In the genomic region with DNA sequence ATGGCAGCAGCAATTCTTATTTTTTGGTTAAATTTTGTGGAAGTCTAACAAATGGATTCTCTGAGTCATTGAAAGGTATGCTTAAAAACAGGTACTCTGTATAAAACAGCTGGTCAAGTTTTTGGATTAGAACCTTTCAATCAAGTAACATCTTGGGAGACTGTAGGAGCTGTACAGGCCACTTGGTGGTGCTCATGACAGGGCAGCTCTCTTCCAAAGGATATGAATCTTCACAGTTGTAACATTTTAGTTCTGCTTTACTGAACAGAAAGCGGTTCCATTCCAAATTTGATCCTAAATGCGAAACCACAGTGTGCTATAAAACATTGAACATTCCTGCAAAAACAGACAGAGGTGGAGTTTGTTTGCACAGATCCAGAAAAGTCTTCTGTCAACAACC, we compare ENCODE assay signal across 8 cellular contexts. TPM values are rescaled to one million over a fixed set of nuclear protein-coding genes. Genes with fewer than 3 reads are reported as not detected.
DNase-seq lines count a peak whose midpoint lies in the region; ATAC-seq and TF ChIP-seq lines count a peak whose summit lies in the region.

No MANE protein-coding gene starts in this region.

- TF ChIP-seq POLR2A in uterus (IDR thresholded peaks at IDR 0.05), result no peak

- H3K4me3 ChIP-seq in KMS-11 (IDR thresholded peaks at IDR 0.05; ENCODE audit: insufficient read depth, low read depth, low read length) (no peak overlapping the region), uterus (no peak overlapping the region)

- peaks cover 2 to 10% (median 8%) of the 10 kb centered on the region in 3 donors for H3K27me3 Mint-ChIP-seq in CD14-positive monocyte (ENCODE audit: low read depth in 3 of 3)
- no peaks in the 10 kb centered on the region for H3K27me3 Mint-ChIP-seq in activated T-helper 2 cell treated with anti-CD3 and anti-CD28 coated beads, Interferon-gamma antibody, Interleukin-2, Interleukin-4, amounts not matched to agents 10 μg/mL and 5 μg/mL and 100 μg/mL, durations not matched to agents 14 hours and 24 hours and 36 hours (ENCODE audit: low read depth)

- H3K36me3 ChIP-seq in KMS-11 (ENCODE audit: insufficient read depth) (no peaks in the 10 kb centered on the region), uterus (no peaks in the 10 kb centered on the region)

- peak; percentile 40 for ATAC-seq in GM19324 (IDR thresholded peaks at IDR 0.05; ENCODE audit: low FRiP score, unreplicated experiment)

- peak overlapping the region in 1 of 2 donors; percentile 63 for H3K4me3 Mint-ChIP-seq in CD14-positive monocyte
- no peak overlapping the region for H3K4me3 Mint-ChIP-seq in activated T-helper 2 cell treated with anti-CD3 and anti-CD28 coated beads, Interferon-gamma antibody, Interleukin-2, Interleukin-4, amounts not matched to agents 10 μg/mL and 5 μg/mL and 100 μg/mL, durations not matched to agents 14 hours and 24 hours and 36 hours (ENCODE audit: low read depth)

- peaks cover 40% of the 10 kb centered on the region for H3K4me1 Mint-ChIP-seq in CD14-positive monocyte
- H3K4me1 Mint-ChIP-seq in activated T-helper 2 cell treated with anti-CD3 and anti-CD28 coated beads, Interferon-gamma antibody, Interleukin-2, Interleukin-4, amounts not matched to agents 10 μg/mL and 5 μg/mL and 100 μg/mL, durations not matched to agents 14 hours and 24 hours and 36 hours (ENCODE audit: low read depth), result peaks cover 62% of the 10 kb centered on the region

- no peaks in the 10 kb centered on the region for H3K79me2 ChIP-seq in KMS-11 (ENCODE audit: insufficient read depth, low read depth)

- no peaks in the 10 kb centered on the region for H4K20me1 ChIP-seq in KMS-11 (ENCODE audit: insufficient read depth)

- no peak overlapping the region for H3K27ac ChIP-seq in KMS-11
- no peak overlapping the region for H3K27ac ChIP-seq in uterus

- no peak overlapping the region for H3K27ac Mint-ChIP-seq in CD14-positive monocyte
- H3K27ac Mint-ChIP-seq in activated T-helper 2 cell treated with anti-CD3 and anti-CD28 coated beads, Interferon-gamma antibody, Interleukin-2, Interleukin-4, amounts not matched to agents 10 μg/mL and 5 μg/mL and 100 μg/mL, durations not matched to agents 14 hours and 24 hours and 36 hours, result peak overlapping the region; percentile 43

- TF ChIP-seq CTCF in CD14-positive monocyte (IDR thresholded peaks at IDR 0.05), result peak; percentile 80
- peak; percentile 43; the same call in 1 of the 2 replicates for TF ChIP-seq CTCF in KMS-11 (conservative IDR thresholded peaks at IDR 0.05; ENCODE audit: low read depth, low read length)
- peak; percentile 35 to 60 (median 39) for TF ChIP-seq CTCF in uterus (IDR thresholded peaks at IDR 0.05)

- intact Hi-C loops in CD14-positive monocyte (cut with micrococcal nuclease), result no loop called here
- intact Hi-C loops in activated T-helper 2 cell treated with anti-CD3 and anti-CD28 coated beads, Interferon-gamma antibody, Interleukin-2, Interleukin-4, amounts not matched to agents 10 μg/mL and 5 μg/mL and 100 μg/mL, durations not matched to agents 14 hours and 24 hours and 36 hours (cut with micrococcal nuclease), result loop anchor here (1.0 to 10.0 kb wide), 4 partner anchors 309 to 929 kb away; a partner anchor contains a TSS
- intact Hi-C loops in uterus (cut with DNase I; ENCODE audit: low total_unique reads), result no loop called here

- H3K4me1 ChIP-seq in KMS-11 (ENCODE audit: low read depth, poor library complexity, severe bottlenecking) (peaks cover 14% of the 10 kb centered on the region), uterus (no peaks in the 10 kb centered on the region)

- H3K27me3 ChIP-seq in KMS-11 (ENCODE audit: insufficient read depth, low read depth), result no peaks in the 10 kb centered on the region
- H3K27me3 ChIP-seq in uterus, result no peaks in the 10 kb centered on the region

- H2AFZ ChIP-seq in KMS-11 (ENCODE audit: low read depth), result no peak overlapping the region

- H3K36me3 Mint-ChIP-seq in CD14-positive monocyte, result peaks cover 0 to 2% of the 10 kb centered on the region in 2 donors
- H3K36me3 Mint-ChIP-seq in activated T-helper 2 cell treated with anti-CD3 and anti-CD28 coated beads, Interferon-gamma antibody, Interleukin-2, Interleukin-4, amounts not matched to agents 10 μg/mL and 5 μg/mL and 100 μg/mL, durations not matched to agents 14 hours and 24 hours and 36 hours (ENCODE audit: low read depth), result peaks cover 3% of the 10 kb centered on the region

- peak; percentile 55 for DNase-seq in CD14-positive monocyte (ENCODE audit: low spot score)
- DNase-seq in activated T-helper 2 cell treated with anti-CD3 and anti-CD28 coated beads, Interferon-gamma antibody, Interleukin-2, Interleukin-4, amounts not matched to agents 10 μg/mL and 5 μg/mL and 100 μg/mL, durations not matched to agents 14 hours and 24 hours and 36 hours (ENCODE audit: low spot score), result no peak
- peak; percentile 67 for DNase-seq in iris pigment epithelial cell (ENCODE audit: low read depth)
- no peak for DNase-seq in uterus
- no peak for DNase-seq in occipital lobe (lab: John Stamatoyannopoulos, UW)
- no peak for DNase-seq in activated CD8-positive, alpha-beta memory T cell treated with anti-CD3 and anti-CD28 coated beads, Interleukin-2, amount 50 U/mL, for 48 hours

- no peak overlapping the region for H3K4me2 ChIP-seq in KMS-11

- H3K9me3 ChIP-seq in uterus, result no peaks in the 10 kb centered on the region

- H3K9me3 Mint-ChIP-seq in CD14-positive monocyte, result no peaks in the 10 kb centered on the region
- no peaks in the 10 kb centered on the region for H3K9me3 Mint-ChIP-seq in activated T-helper 2 cell treated with anti-CD3 and anti-CD28 coated beads, Interferon-gamma antibody, Interleukin-2, Interleukin-4, amounts not matched to agents 10 μg/mL and 5 μg/mL and 100 μg/mL, durations not matched to agents 14 hours and 24 hours and 36 hours

- no peak overlapping the region for H3K9ac ChIP-seq in KMS-11

RNA-seq across cellular contexts. Expression of a gene that starts 44.5 kb away (rescaled TPM):
- polyA plus RNA-seq in CD14-positive monocyte, result not detected
- total RNA-seq in activated T-helper 2 cell treated with anti-CD3 and anti-CD28 coated beads, Interferon-gamma antibody, Interleukin-2, Interleukin-4, amounts not matched to agents 10 μg/mL and 5 μg/mL and 100 μg/mL, durations not matched to agents 14 hours and 24 hours and 36 hours, result not detected in 2 replicates
- total RNA-seq in uterus (1 to 10 TPM in 2 of 4 donors, not detected in 2; 7.1 to 9.1 TPM), occipital lobe (not detected)

Comparison
In these comparisons a context has a peak if more than half of its experiments do, and no peak if none do; other contexts are left out.
1. DNase-seq: peak in CD14-positive monocyte (single experiment) and iris pigment epithelial cell (single experiment); none in activated T-helper 2 cell treated with anti-CD3 and anti-CD28 coated beads, Interferon-gamma antibody, Interleukin-2, Interleukin-4, amounts not matched to agents 10 μg/mL and 5 μg/mL and 100 μg/mL, durations not matched to agents 14 hours and 24 hours and 36 hours (single experiment), uterus (0 of 2), occipital lobe (single experiment) and activated CD8-positive, alpha-beta memory T cell treated with anti-CD3 and anti-CD28 coated beads, Interleukin-2, amount 50 U/mL, for 48 hours (single experiment).
2. Peak in every context shown above with its lines, with median percentiles within 50 percentile points of each other: CTCF ChIP-seq.